ENCODE assay signal across 9 cellular contexts in genomic region chr3:1571736-1572135, GRCh38.
"Had no signal": no experiment of that assay in that cellular context is flagged by ENCODE, and none has a peak within 500 bp of the region (broad histone marks: within the 10 kb centered on the region; RNA-seq: fewer than 3 reads in every experiment).

No MANE protein-coding gene starts in this region.

- ATAC-seq: GM23338, HCT116 had no signal

- H3K27ac ChIP-seq: GM23248 had no signal

- H3K9me3 ChIP-seq: HAP-1 had no signal

- H3K9ac ChIP-seq: GM23248 had no signal

- H3K36me3 ChIP-seq: HAP-1 had no signal

- DNase-seq: GM23248, GOT3, H7, H9, HCEC 1CT, HFFc6 had no signal

- H3K4me3 ChIP-seq: GM23248, GM23338, HAP-1 had no signal
